Comparison of ENCODE assay signal across 8 cellular contexts in genomic region chr1:234608026-234608719, GRCh38. TPM values are rescaled to one million over a fixed set of nuclear protein-coding genes. Genes with fewer than 3 reads are reported as not detected.
DNase-seq lines count a peak whose midpoint lies in the region; ATAC-seq and TF ChIP-seq lines count a peak whose summit lies in the region.

No MANE protein-coding gene starts in this region.

- peak overlapping the region; percentile 87 for H3K4me3 Mint-ChIP-seq in activated CD8-positive, alpha-beta T cell treated with anti-CD3 and anti-CD28 coated beads for 36 hours

- peaks cover 27% of the 10 kb centered on the region for H3K4me1 Mint-ChIP-seq in activated CD8-positive, alpha-beta T cell treated with anti-CD3 and anti-CD28 coated beads for 36 hours (ENCODE audit: low read depth)

- no peak for TF ChIP-seq CTCF in activated CD8-positive, alpha-beta T cell treated with anti-CD3 and anti-CD28 coated beads for 36 hours (IDR thresholded peaks at IDR 0.05)

- DNase-seq in NCI-H1436 (lab: John Stamatoyannopoulos, UW) (peak; percentile 51), NCI-H1436 treated with DMSO at 0.1 percent for 48 hours (lab: John Stamatoyannopoulos, UW) (no peak), NCI-H82 (lab: John Stamatoyannopoulos, UW) (peak; percentile 80), ecto neural progenitor cell (ENCODE audit: low spot score) (peak; percentile 71), lung microvascular endothelial cell (ENCODE audit: low read depth in 2 of 2) (peak; percentile 96 to 98)
- DNase-seq in activated CD8-positive, alpha-beta T cell treated with anti-CD3 and anti-CD28 coated beads for 36 hours = peak; percentile 88
- peak; percentile 64 for DNase-seq in stimulated activated CD8-positive, alpha-beta memory T cell treated with anti-CD3 and anti-CD28 coated beads, Interleukin-12 subunit alpha, Interleukin-12 subunit beta, amount 100 ng/mL, for 1 hour (ENCODE audit: low read depth)

- POLR2A ChIA-PET in activated CD8-positive, alpha-beta T cell treated with anti-CD3 and anti-CD28 coated beads for 36 hours (lab: Charles Lee) = interaction anchor here (0.8 to 6.9 kb wide), 11 partner anchors 8 to 519 kb away, joined by 3 to 132 read pairs (median 8); no protein-coding TSS in a partner anchor

- CTCF ChIA-PET in activated CD8-positive, alpha-beta T cell treated with anti-CD3 and anti-CD28 coated beads for 36 hours (lab: Charles Lee) = interaction anchor here (1.5 to 1.7 kb wide), 2 partner anchors 108 to 116 kb away, joined by 3 to 5 read pairs; no protein-coding TSS in a partner anchor

- H3K27me3 Mint-ChIP-seq in activated CD8-positive, alpha-beta T cell treated with anti-CD3 and anti-CD28 coated beads for 36 hours = no peaks in the 10 kb centered on the region

- intact Hi-C loops in activated CD8-positive, alpha-beta T cell treated with anti-CD3 and anti-CD28 coated beads for 36 hours (cut with micrococcal nuclease) = no loop called here

- ATAC-seq in HG03135 (IDR thresholded peaks at IDR 0.05; ENCODE audit: unreplicated experiment) = peak; percentile 25
- ATAC-seq in activated CD8-positive, alpha-beta T cell treated with anti-CD3 and anti-CD28 coated beads for 36 hours = peak; percentile 31

- H3K36me3 Mint-ChIP-seq in activated CD8-positive, alpha-beta T cell treated with anti-CD3 and anti-CD28 coated beads for 36 hours (ENCODE audit: low read depth) = peaks cover 50% of the 10 kb centered on the region

- peak overlapping the region; percentile 98 for H3K27ac Mint-ChIP-seq in activated CD8-positive, alpha-beta T cell treated with anti-CD3 and anti-CD28 coated beads for 36 hours

- H3K9me3 Mint-ChIP-seq in activated CD8-positive, alpha-beta T cell treated with anti-CD3 and anti-CD28 coated beads for 36 hours = no peaks in the 10 kb centered on the region

RNA-seq across cellular contexts. Expression of gene IRF2BP2, which starts 1.8 kb away (rescaled TPM):
- 100 to 1,000 TPM; 148 to 155 TPM for total RNA-seq in activated CD8-positive, alpha-beta T cell treated with anti-CD3 and anti-CD28 coated beads for 36 hours
- total RNA-seq in lung microvascular endothelial cell = 66.3 and 70.2 TPM in 2 replicates
